In the genomic region with DNA sequence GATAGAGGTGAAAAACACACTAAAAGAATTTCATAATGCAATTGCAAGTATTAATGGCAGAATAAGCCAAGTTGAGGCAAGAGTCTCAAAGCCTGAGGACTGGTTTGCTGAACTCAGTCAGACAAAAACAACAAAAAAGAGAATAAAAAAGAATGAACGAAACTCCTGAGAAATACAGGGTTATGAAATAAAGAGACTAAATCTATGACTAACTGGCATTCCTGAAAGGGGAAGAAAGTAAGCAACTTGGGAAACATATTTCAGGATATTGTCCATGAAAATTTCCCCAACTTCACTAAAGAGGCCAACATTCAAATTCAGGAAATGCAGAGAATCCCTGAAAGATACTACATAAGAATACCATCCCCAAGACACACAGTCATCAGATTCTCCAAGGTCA, we compare ENCODE assay signal across 20 cellular contexts. TPM values are rescaled to one million over a fixed set of nuclear protein-coding genes. Genes with fewer than 3 reads are reported as not detected.
A peak's percentile ranks its signal among the peaks of the same experiment; 100 is the strongest.
DNase-seq lines count a peak whose midpoint lies in the region; ATAC-seq, FAIRE-seq and TF ChIP-seq lines count a peak whose summit lies in the region.
"Had no signal": no experiment of that assay in that cellular context is flagged by ENCODE, and none has a peak within 500 bp of the region (broad histone marks: within the 10 kb centered on the region; RNA-seq: fewer than 3 reads in every experiment).

No MANE protein-coding gene starts in this region.

- H3K9me3 ChIP-seq in astrocyte (ENCODE audit: insufficient read depth, low read depth, low read length) (no peaks in the 10 kb centered on the region), smooth muscle cell (replicated peaks; ENCODE audit: low read depth) (no peaks in the 10 kb centered on the region)
- H3K9me3 ChIP-seq: MG63, SJSA1 had no signal

- no peak overlapping the region for H3K4me2 ChIP-seq in astrocyte (ENCODE audit: low read length)
- H3K4me2 ChIP-seq in smooth muscle cell: no peak overlapping the region

- H3K4me3 Mint-ChIP-seq in astrocyte (ENCODE audit: unreplicated experiment): no peak overlapping the region
- H3K4me3 Mint-ChIP-seq in type B pancreatic cell: no peak overlapping the region

- ATAC-seq in GM19395 (IDR thresholded peaks at IDR 0.05; ENCODE audit: unreplicated experiment): no peak

- H3K9ac ChIP-seq in astrocyte (ENCODE audit: low read length) (no peak overlapping the region), smooth muscle cell (ENCODE audit: low read depth) (no peak overlapping the region)
- H3K9ac ChIP-seq: BLaER1 treated with 17β-estradiol and CSF1 and Interleukin-3, amounts not matched to agents 10 nM and 100 nM had no signal

- peak; percentile 13 for FAIRE-seq in astrocyte (lab: Jason Lieb, UNC)
- FAIRE-seq: GM12878 had no signal

- H3K4me3 ChIP-seq in astrocyte (ENCODE audit: insufficient read depth, low read depth, low read length) (no peak overlapping the region), fibroblast of pulmonary artery (replicated peaks; ENCODE audit: low read depth, low read length) (no peak overlapping the region), smooth muscle cell (no peak overlapping the region)
- H3K4me3 ChIP-seq: BLaER1 treated with 17β-estradiol and CSF1 and Interleukin-3, amounts not matched to agents 10 nM and 100 nM; GM12878; MG63; SJSA1 had no signal

- H3K4me1 ChIP-seq in astrocyte (ENCODE audit: insufficient read depth, low read length) (no peaks in the 10 kb centered on the region), smooth muscle cell (ENCODE audit: low read depth) (peaks cover 10% of the 10 kb centered on the region)
- H3K4me1 ChIP-seq: SJSA1 had no signal

- 77% methylated on average over 1 of the region's 1 CpG for WGBS in smooth muscle cell (ENCODE audit: low lambda C conversion rate)

- no peaks in the 10 kb centered on the region for H3K36me3 Mint-ChIP-seq in astrocyte (ENCODE audit: low read depth, unreplicated experiment)
- no peaks in the 10 kb centered on the region for H3K36me3 Mint-ChIP-seq in type B pancreatic cell

- TF ChIP-seq CTCF in astrocyte (IDR thresholded peaks at IDR 0.05; ENCODE audit: insufficient read depth, low read depth, low read length) (no peak), fibroblast of pulmonary artery (IDR thresholded peaks at IDR 0.05; ENCODE audit: low read length, missing control alignments) (no peak), smooth muscle cell (IDR thresholded peaks at IDR 0.05; ENCODE audit: borderline replicate concordance, insufficient read depth, poor library complexity, severe bottlenecking) (no peak), type B pancreatic cell (conservative IDR thresholded peaks at IDR 0.05) (no peak)

- DNase-seq in GM04503 (ENCODE audit: low read depth): peak; percentile 16
- no peak for DNase-seq in astrocyte (ENCODE audit: low read depth)
- DNase-seq in fibroblast of pulmonary artery (ENCODE audit: low read depth): peak; percentile 18
- no peak for DNase-seq in smooth muscle cell (lab: John Stamatoyannopoulos, UW; ENCODE audit: unreplicated experiment)
- no peak for DNase-seq in type B pancreatic cell (ENCODE audit: extremely low spot score, unreplicated experiment)
- DNase-seq in globus pallidus (ENCODE audit: low spot score): no peak
- DNase-seq: DMS 273 treated with DMSO at 0.1 percent for 48 hours, KG1, MG63, NCI-H1092 treated with DMSO at 0.1 percent for 48 hours, NCI-H1694, NCI-H2107, NCI-H226, NCI-H526 treated with DMSO at 0.1 percent for 48 hours had no signal

- H2AFZ ChIP-seq in astrocyte (ENCODE audit: low read depth, low read length) (no peak overlapping the region), smooth muscle cell (ENCODE audit: low read depth) (no peak overlapping the region)

- peaks cover 82% of the 10 kb centered on the region for H4K20me1 ChIP-seq in astrocyte (ENCODE audit: insufficient read depth, low read length)
- peaks cover 100% of the 10 kb centered on the region for H4K20me1 ChIP-seq in smooth muscle cell (ENCODE audit: low read depth)

- H3K36me3 ChIP-seq in astrocyte (ENCODE audit: insufficient read depth, low read length): no peaks in the 10 kb centered on the region
- H3K36me3 ChIP-seq in smooth muscle cell (ENCODE audit: low read depth): no peaks in the 10 kb centered on the region
- H3K36me3 ChIP-seq: BLaER1 treated with 17β-estradiol and CSF1 and Interleukin-3, amounts not matched to agents 10 nM and 100 nM; MG63; SJSA1 had no signal

- H3F3A ChIP-seq in smooth muscle cell (ENCODE audit: low read depth): no peaks in the 10 kb centered on the region

- H3K79me2 ChIP-seq in astrocyte (ENCODE audit: insufficient read depth, low read length) (peaks cover 98% of the 10 kb centered on the region), smooth muscle cell (ENCODE audit: low read depth) (peaks cover 100% of the 10 kb centered on the region)

- no peak overlapping the region for H3K27ac ChIP-seq in astrocyte (ENCODE audit: low read depth, low read length)
- H3K27ac ChIP-seq in smooth muscle cell (ENCODE audit: low read depth): peak overlapping the region; percentile 32
- H3K27ac ChIP-seq: BLaER1 treated with 17β-estradiol and CSF1 and Interleukin-3, amounts not matched to agents 10 nM and 100 nM; HL-60; RWPE1; SJSA1 had no signal

- H3K4me1 Mint-ChIP-seq in astrocyte (ENCODE audit: low read depth, unreplicated experiment): peaks cover 12% of the 10 kb centered on the region
- peaks cover 9% of the 10 kb centered on the region for H3K4me1 Mint-ChIP-seq in type B pancreatic cell (ENCODE audit: unreplicated experiment)

- H3K27me3 ChIP-seq in astrocyte (ENCODE audit: insufficient read depth, low read length) (no peaks in the 10 kb centered on the region), smooth muscle cell (ENCODE audit: low read depth) (no peaks in the 10 kb centered on the region)
- H3K27me3 ChIP-seq: BLaER1 treated with 17β-estradiol and CSF1 and Interleukin-3, amounts not matched to agents 10 nM and 100 nM; MG63; SJSA1 had no signal

- no peak overlapping the region for H3K27ac Mint-ChIP-seq in astrocyte (ENCODE audit: unreplicated experiment)
- H3K27ac Mint-ChIP-seq in type B pancreatic cell: no peak overlapping the region

- H3K27me3 Mint-ChIP-seq in astrocyte (ENCODE audit: low read depth, unreplicated experiment) (no peaks in the 10 kb centered on the region), type B pancreatic cell (no peaks in the 10 kb centered on the region)

- H3K9me3 Mint-ChIP-seq in astrocyte (ENCODE audit: unreplicated experiment): no peaks in the 10 kb centered on the region
- H3K9me3 Mint-ChIP-seq in type B pancreatic cell: no peaks in the 10 kb centered on the region

RNA-seq across cellular contexts. Expression of a gene that starts 47.8 kb away (rescaled TPM):
- 42.9 and 48.5 TPM in 2 replicates for total RNA-seq in astrocyte
- total RNA-seq in smooth muscle cell: 46.6 and 59.2 TPM in 2 replicates
- polyA plus RNA-seq in smooth muscle cell: 25.2 and 32.0 TPM in 2 replicates
- 37.7 and 47.7 TPM in 2 replicates for total RNA-seq in type B pancreatic cell (ENCODE audit: low replicate concordance)

Comparison
In these comparisons a context has a peak if more than half of its experiments do, and no peak if none do; other contexts are left out.
1. DNase-seq: peak in GM04503 (single experiment) and fibroblast of pulmonary artery (single experiment); none in astrocyte (single experiment), smooth muscle cell (single experiment), type B pancreatic cell (single experiment) and globus pallidus (single experiment).